In genomic region chr3:41200669-41201021, GRCh38 we compare ENCODE assay signal across 8 cellular contexts. TPM values are rescaled to one million over a fixed set of nuclear protein-coding genes. Genes with fewer than 3 reads are reported as not detected.
DNase-seq lines count a peak whose midpoint lies in the region; ATAC-seq and TF ChIP-seq lines count a peak whose summit lies in the region.

No MANE protein-coding gene starts in this region.

- peaks cover 33 to 43% of the 10 kb centered on the region in 2 donors for H3K4me1 ChIP-seq in naive thymus-derived CD4-positive, alpha-beta T cell (ENCODE audit: control insufficient read depth in 2 of 2, insufficient read depth in 2 of 2, low read length in 2 of 2)

- peaks cover 4 to 23% of the 10 kb centered on the region in 2 donors for H3K36me3 Mint-ChIP-seq in CD14-positive monocyte
- H3K36me3 Mint-ChIP-seq in T-helper 17 cell (ENCODE audit: low read depth) = peaks cover 2% of the 10 kb centered on the region
- H3K36me3 Mint-ChIP-seq in endothelial cell (ENCODE audit: low read depth, unreplicated experiment) = peaks cover 10% of the 10 kb centered on the region
- H3K36me3 Mint-ChIP-seq in naive thymus-derived CD4-positive, alpha-beta T cell = peaks cover 0 to 2% (median 0%) of the 10 kb centered on the region in 5 donors

- intact Hi-C loops in CD14-positive monocyte (cut with micrococcal nuclease) = loop anchor here in 1 of 2 donors (10.0 kb wide), 1 partner anchor 226 kb away; no protein-coding TSS in a partner anchor
- intact Hi-C loops in naive thymus-derived CD4-positive, alpha-beta T cell (cut with micrococcal nuclease) = loop anchor here (2.0 to 5.0 kb wide), 6 partner anchors 16 to 812 kb away; no protein-coding TSS in a partner anchor

- peak overlapping the region; percentile 85 to 96 (median 93) for H3K27ac Mint-ChIP-seq in CD14-positive monocyte
- H3K27ac Mint-ChIP-seq in T-helper 17 cell = peak overlapping the region; percentile 92
- peak overlapping the region; percentile 95 for H3K27ac Mint-ChIP-seq in endothelial cell (ENCODE audit: unreplicated experiment)
- H3K27ac Mint-ChIP-seq in naive thymus-derived CD4-positive, alpha-beta T cell = peak overlapping the region; percentile 84 to 97 (median 89)

- no peaks in the 10 kb centered on the region for H3K27me3 Mint-ChIP-seq in CD14-positive monocyte (ENCODE audit: low read depth in 3 of 3)
- no peaks in the 10 kb centered on the region for H3K27me3 Mint-ChIP-seq in T-helper 17 cell
- peaks cover 4% of the 10 kb centered on the region for H3K27me3 Mint-ChIP-seq in endothelial cell (ENCODE audit: unreplicated experiment)
- peaks cover 0 to 18% (median 0%) of the 10 kb centered on the region in 5 donors for H3K27me3 Mint-ChIP-seq in naive thymus-derived CD4-positive, alpha-beta T cell

- H3K9me3 Mint-ChIP-seq in CD14-positive monocyte = peaks cover 0 to 2% (median 0%) of the 10 kb centered on the region in 7 donors
- no peaks in the 10 kb centered on the region for H3K9me3 Mint-ChIP-seq in endothelial cell (ENCODE audit: unreplicated experiment)
- H3K9me3 Mint-ChIP-seq in naive thymus-derived CD4-positive, alpha-beta T cell = peaks cover 0 to 3% (median 0%) of the 10 kb centered on the region in 11 donors

- TF ChIP-seq CTCF in CD14-positive monocyte (IDR thresholded peaks at IDR 0.05) (no peak), endothelial cell (IDR thresholded peaks at IDR 0.05; ENCODE audit: unreplicated experiment) (no peak)

- H3K27me3 ChIP-seq in naive thymus-derived CD4-positive, alpha-beta T cell (ENCODE audit: control insufficient read depth in 2 of 2, insufficient read depth in 2 of 2, low read length in 2 of 2) = peaks cover 0 to 3% of the 10 kb centered on the region in 2 donors

- DNase-seq in CD14-positive monocyte (ENCODE audit: low spot score) = peak; percentile 53
- DNase-seq in HS-5 (ENCODE audit: low read depth) = peak; percentile 34
- no peak for DNase-seq in T-helper 17 cell
- DNase-seq in endothelial cell (ENCODE audit: low spot score) = peak; percentile 14
- peak in 7 of 9 donors; percentile 26 to 42 (median 34) for DNase-seq in naive thymus-derived CD4-positive, alpha-beta T cell
- no peak for DNase-seq in NCI-H2171 (lab: John Stamatoyannopoulos, UW)

- H3K4me3 Mint-ChIP-seq in CD14-positive monocyte (peak overlapping the region; percentile 93 to 98), T-helper 17 cell (peak overlapping the region; percentile 99), endothelial cell (ENCODE audit: unreplicated experiment) (peak overlapping the region; percentile 100)
- peak overlapping the region; percentile 89 to 100 (median 92) for H3K4me3 Mint-ChIP-seq in naive thymus-derived CD4-positive, alpha-beta T cell

- peaks cover 0 to 3% (median 0%) of the 10 kb centered on the region in 3 experiments for H3K36me3 ChIP-seq in naive thymus-derived CD4-positive, alpha-beta T cell (ENCODE audit: control insufficient read depth in 2 of 3, insufficient read depth in 3 of 3, low read length in 3 of 3)

- POLR2A ChIA-PET in naive thymus-derived CD4-positive, alpha-beta T cell (lab: Charles Lee) = interaction anchor here (0.7 to 1.8 kb wide), 5 partner anchors 12 to 892 kb away, joined by 3 to 8 read pairs (median 5); no protein-coding TSS in a partner anchor

- H3K4me3 ChIP-seq in naive thymus-derived CD4-positive, alpha-beta T cell (ENCODE audit: low read length) = peak overlapping the region; percentile 60

- CTCF ChIA-PET in naive thymus-derived CD4-positive, alpha-beta T cell (lab: Charles Lee) = no interaction called here

- H3K4me1 Mint-ChIP-seq in CD14-positive monocyte (peaks cover 50% of the 10 kb centered on the region), T-helper 17 cell (peaks cover 42% of the 10 kb centered on the region), endothelial cell (ENCODE audit: unreplicated experiment) (peaks cover 40% of the 10 kb centered on the region)
- H3K4me1 Mint-ChIP-seq in naive thymus-derived CD4-positive, alpha-beta T cell = peaks cover 39 to 57% (median 52%) of the 10 kb centered on the region in 7 donors

- no peaks in the 10 kb centered on the region for H3K9me3 ChIP-seq in T-helper 17 cell (ENCODE audit: control insufficient read depth, low read length, poor library complexity, severe bottlenecking)
- no peaks in the 10 kb centered on the region for H3K9me3 ChIP-seq in naive thymus-derived CD4-positive, alpha-beta T cell (ENCODE audit: control insufficient read depth in 2 of 3, low read length in 3 of 3)

- H3K27ac ChIP-seq in naive thymus-derived CD4-positive, alpha-beta T cell (ENCODE audit: low read depth, low read length) = peak overlapping the region; percentile 97

- no peak for ATAC-seq in T-helper 17 cell
- ATAC-seq in naive thymus-derived CD4-positive, alpha-beta T cell = no peak
- ATAC-seq in HG03039 (IDR thresholded peaks at IDR 0.05; ENCODE audit: unreplicated experiment) = no peak
- no peak for ATAC-seq in GM19395 (IDR thresholded peaks at IDR 0.05; ENCODE audit: unreplicated experiment)

RNA-seq across cellular contexts. Expression of gene CTNNB1, which starts 1.3 kb away (rescaled TPM):
- 10 to 100 TPM; 51.2 to 54.3 TPM for polyA plus RNA-seq in CD14-positive monocyte
- total RNA-seq in T-helper 17 cell (100 to 1,000 TPM; 161 to 177 TPM), endothelial cell (ENCODE audit: unreplicated experiment) (1,051 TPM)
- total RNA-seq in naive thymus-derived CD4-positive, alpha-beta T cell = 100 to 1,000 TPM; 118 to 227 (median 177) TPM
- 10 to 100 TPM; 40.5 to 89.5 TPM for polyA plus RNA-seq in naive thymus-derived CD4-positive, alpha-beta T cell

Comparison
In these comparisons a context has a peak if more than half of its experiments do, and no peak if none do; other contexts are left out.
1. DNase-seq: peak in CD14-positive monocyte (single experiment), HS-5 (single experiment), endothelial cell (single experiment) and naive thymus-derived CD4-positive, alpha-beta T cell (7 of 9); none in T-helper 17 cell (0 of 3) and NCI-H2171 (single experiment).
2. Peak in every context shown above with its lines, with median percentiles within 50 percentile points of each other: H3K27ac Mint-ChIP-seq and H3K4me3 Mint-ChIP-seq.